ENCODE assay signal across 24 cellular contexts in the genomic region with DNA sequence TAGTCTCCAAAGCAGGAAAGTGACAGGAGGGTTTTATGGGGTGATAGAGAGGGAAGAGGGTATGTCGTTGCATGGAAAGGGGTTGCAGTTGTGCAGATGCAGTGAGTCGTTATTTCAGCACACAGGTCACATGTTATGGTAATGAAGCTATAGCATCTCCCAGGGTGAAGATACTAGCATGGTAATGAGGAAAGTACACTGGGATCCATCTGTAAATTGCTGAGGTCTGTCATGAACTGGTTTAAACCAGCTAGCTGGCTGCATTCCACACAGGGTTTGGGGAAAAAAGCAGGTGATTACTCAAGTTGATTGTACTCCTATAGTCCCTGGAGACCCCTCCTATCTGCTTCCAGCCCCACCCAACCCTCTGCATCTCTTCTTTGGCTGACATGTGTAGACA. TPM values are rescaled to one million over a fixed set of nuclear protein-coding genes. Genes with fewer than 3 reads are reported as not detected.
DNase-seq lines count a peak whose midpoint lies in the region; ATAC-seq, FAIRE-seq and TF ChIP-seq lines count a peak whose summit lies in the region.
"Had no signal": no experiment of that assay in that cellular context is flagged by ENCODE, and none has a peak within 500 bp of the region (broad histone marks: within the 10 kb centered on the region; RNA-seq: fewer than 3 reads in every experiment).

No MANE protein-coding gene starts in this region.

- H4K12ac ChIP-seq in trophoblast cell (ENCODE audit: low read depth, low read length): no peak overlapping the region

- H3K79me2 ChIP-seq in H1 (ENCODE audit: control insufficient read depth in 1 of 2, insufficient read depth in 2 of 2, low read length in 2 of 2): no peaks in the 10 kb centered on the region
- no peaks in the 10 kb centered on the region for H3K79me2 ChIP-seq in trophoblast cell (ENCODE audit: control insufficient read depth, insufficient read depth, low read length, poor library complexity)

- no peak for TF ChIP-seq RAD21 in H1 (IDR thresholded peaks at IDR 0.05 in 1 of 2, conservative IDR thresholded peaks at IDR 0.05 in 1 of 2; ENCODE audit: low read depth in 2 of 2, low read length in 2 of 2)

- no peak for TF ChIP-seq EP300 in H1 (IDR thresholded peaks at IDR 0.05; ENCODE audit: borderline replicate concordance in 1 of 2, low read depth in 2 of 2, low read length in 2 of 2)

- H2BK5ac ChIP-seq in H1 (ENCODE audit: low read depth, low read length) (no peak overlapping the region), trophoblast cell (ENCODE audit: low read depth, low read length, poor library complexity) (no peak overlapping the region)

- H4K20me1 ChIP-seq in H1 (replicated peaks in 1 of 2; ENCODE audit: control insufficient read depth in 1 of 2, insufficient read depth in 2 of 2, low read length in 2 of 2): peaks cover 1 to 2% of the 10 kb centered on the region in 2 experiments

- H3K4me1 ChIP-seq in H1 (replicated peaks in 1 of 4; ENCODE audit: control insufficient read depth in 3 of 4, insufficient read depth in 4 of 4, low read length in 3 of 4) (peaks cover 0 to 7% (median under 1%) of the 10 kb centered on the region in 4 experiments; a peak in 2 of 7 replicates), trophoblast cell (ENCODE audit: control insufficient read depth in 1 of 2, insufficient read depth in 2 of 2, low read length in 2 of 2) (no peaks in the 10 kb centered on the region)
- H3K4me1 ChIP-seq in CD8-positive, alpha-beta memory T cell (ENCODE audit: insufficient read depth, low read length): no peaks in the 10 kb centered on the region
- H3K4me1 ChIP-seq: A549, BE2C, Caco-2, testis had no signal

- H3K18ac ChIP-seq in H1 (ENCODE audit: extremely low read depth, low read length) (no peak overlapping the region), trophoblast cell (ENCODE audit: low read length) (no peak overlapping the region)

- H3K23me2 ChIP-seq in H1 (ENCODE audit: low read depth, low read length): no peaks in the 10 kb centered on the region

- no peak for TF ChIP-seq CTCF in H1 (IDR thresholded peaks at IDR 0.05; ENCODE audit: control extremely low read depth in 1 of 3, insufficient read depth in 1 of 3, low read depth in 1 of 3, low read length in 3 of 3)

- WGBS in H1 (ENCODE audit: extremely low coverage in 1 of 2, insufficient coverage in 1 of 2, insufficient read length in 1 of 2, insufficient replicate concordance in 2 of 2, low coverage in 1 of 2, low lambda C conversion rate in 2 of 2, missing lambda C conversion rate in 1 of 2), 2 experiments: 89% methylated on average over 2 of the region's 2 CpGs; no CpG with 5 or more reads in 1 of the 2 experiments
- WGBS in trophoblast cell (ENCODE audit: extremely low coverage, insufficient coverage, insufficient read length): 100% methylated on average over 1 of the region's 2 CpGs

- H2AK5ac ChIP-seq in H1 (ENCODE audit: low read depth, low read length) (no peak overlapping the region), trophoblast cell (ENCODE audit: low read length) (no peak overlapping the region)

- H4K91ac ChIP-seq in H1 (replicated peaks; ENCODE audit: insufficient read length, low read length) (no peak overlapping the region), trophoblast cell (ENCODE audit: low read depth, low read length) (no peak overlapping the region)

- no peak overlapping the region for H2BK15ac ChIP-seq in H1 (ENCODE audit: low read length)

- no peak overlapping the region for H2AFZ ChIP-seq in H1 (ENCODE audit: low read length)
- no peak overlapping the region for H2AFZ ChIP-seq in trophoblast cell (ENCODE audit: insufficient read depth, low read length, poor library complexity)
- H2AFZ ChIP-seq: PC-9 had no signal

- H3K36me3 ChIP-seq in H1 (ENCODE audit: control insufficient read depth in 2 of 4, insufficient read depth in 4 of 4, low read length in 3 of 4) (peaks cover 8 to 59% (median 33%) of the 10 kb centered on the region in 4 experiments), trophoblast cell (ENCODE audit: control insufficient read depth in 1 of 2, insufficient read depth in 2 of 2, low read length in 2 of 2) (peaks cover 15 to 19% of the 10 kb centered on the region in 2 experiments)
- H3K36me3 ChIP-seq in CD8-positive, alpha-beta memory T cell (ENCODE audit: insufficient read depth, low read length): peaks cover 12% of the 10 kb centered on the region

- DNase-seq in activated CD4-positive, alpha-beta T cell treated with anti-CD3 and anti-CD28 coated beads for 36 hours: no peak
- no peak for DNase-seq in activated CD4-positive, alpha-beta T cell treated with anti-CD3 and anti-CD28 coated beads, Interleukin-2, amount 50 U/mL, for 1 hour
- peak; percentile 99 for DNase-seq in NCI-H2171 treated with DMSO at 0.1 percent for 48 hours (lab: John Stamatoyannopoulos, UW)
- no peak for DNase-seq in H1 (ENCODE audit: low read depth in 1 of 2, low spot score in 2 of 2)
- DNase-seq in trophoblast cell: no peak
- DNase-seq in CD8-positive, alpha-beta memory T cell: no peak
- no peak for DNase-seq in OCI-M1 (lab: John Stamatoyannopoulos, UW)
- DNase-seq: activated CD4-positive, alpha-beta memory T cell treated with anti-CD3 and anti-CD28 coated beads for 36 hours; activated naive CD4-positive, alpha-beta T cell treated with Interleukin-2 at 50 U/mL for 16 hours; BE2C; Caco-2; KBM-7; kidney; NCI-H1694 treated with DMSO at 0.1 percent for 48 hours; NCI-H510A; PC-9; T-helper 17 cell; testis had no signal

- no peak for ATAC-seq in activated CD4-positive, alpha-beta T cell treated with anti-CD3 and anti-CD28 coated beads for 36 hours
- ATAC-seq in HG03045 (IDR thresholded peaks at IDR 0.05; ENCODE audit: unreplicated experiment): no peak
- ATAC-seq: A549, sciatic nerve, T-helper 17 cell had no signal

- no peak overlapping the region for H3K4me3 Mint-ChIP-seq in activated CD4-positive, alpha-beta T cell treated with anti-CD3 and anti-CD28 coated beads for 36 hours
- no peak overlapping the region for H3K4me3 Mint-ChIP-seq in CD8-positive, alpha-beta memory T cell
- H3K4me3 Mint-ChIP-seq: activated CD4-positive, alpha-beta memory T cell treated with anti-CD3 and anti-CD28 coated beads for 36 hours; T-helper 17 cell had no signal

- no peaks in the 10 kb centered on the region for H3K4me1 Mint-ChIP-seq in activated CD4-positive, alpha-beta T cell treated with anti-CD3 and anti-CD28 coated beads for 36 hours
- peaks cover 0 to 7% (median 0%) of the 10 kb centered on the region in 3 donors for H3K4me1 Mint-ChIP-seq in CD8-positive, alpha-beta memory T cell

- TF ChIP-seq POLR2A in H1 (IDR thresholded peaks at IDR 0.05; ENCODE audit: control extremely low read depth in 1 of 2, low read depth in 2 of 2, low read length in 2 of 2): no peak

- no peaks in the 10 kb centered on the region for H3K27me3 ChIP-seq in H1 (replicated peaks in 1 of 4; ENCODE audit: control insufficient read depth in 3 of 4, extremely low read depth in 1 of 4, insufficient read depth in 3 of 4, low read length in 3 of 4)
- no peaks in the 10 kb centered on the region for H3K27me3 ChIP-seq in trophoblast cell (ENCODE audit: insufficient read depth, low read length)
- no peaks in the 10 kb centered on the region for H3K27me3 ChIP-seq in CD8-positive, alpha-beta memory T cell (ENCODE audit: insufficient read depth, low read length, poor library complexity, severe bottlenecking)
- H3K27me3 ChIP-seq: BE2C, testis had no signal

- H3K9me3 Mint-ChIP-seq in activated CD4-positive, alpha-beta T cell treated with anti-CD3 and anti-CD28 coated beads for 36 hours (ENCODE audit: low read depth): no peaks in the 10 kb centered on the region
- no peaks in the 10 kb centered on the region for H3K9me3 Mint-ChIP-seq in CD8-positive, alpha-beta memory T cell
- H3K9me3 Mint-ChIP-seq: activated CD4-positive, alpha-beta memory T cell treated with anti-CD3 and anti-CD28 coated beads for 36 hours had no signal

- peak overlapping the region; percentile 19 for H3K27ac Mint-ChIP-seq in activated CD4-positive, alpha-beta T cell treated with anti-CD3 and anti-CD28 coated beads for 36 hours
- peak overlapping the region in 4 of 8 donors; percentile 18 to 64 (median 42) for H3K27ac Mint-ChIP-seq in CD8-positive, alpha-beta memory T cell
- H3K27ac Mint-ChIP-seq: activated CD4-positive, alpha-beta memory T cell treated with anti-CD3 and anti-CD28 coated beads for 36 hours; T-helper 17 cell had no signal

- no peak overlapping the region for H4K8ac ChIP-seq in H1 (ENCODE audit: extremely low read depth, insufficient read depth, low read length)
- no peak overlapping the region for H4K8ac ChIP-seq in trophoblast cell (ENCODE audit: low read depth, low read length)

- H3K56ac ChIP-seq in H1 (replicated peaks; ENCODE audit: insufficient read length, low read depth, low read length): no peak overlapping the region

- H4K5ac ChIP-seq in H1 (ENCODE audit: insufficient read length, low read depth, low read length): no peak overlapping the region

- H2BK120ac ChIP-seq in H1 (replicated peaks; ENCODE audit: low read depth, low read length): no peak overlapping the region
- no peak overlapping the region for H2BK120ac ChIP-seq in trophoblast cell (ENCODE audit: insufficient read depth, low read length, poor library complexity)

- H3K27ac ChIP-seq in H1 (ENCODE audit: low read depth, low read length) (peak overlapping the region; percentile 15; the same call in 1 of the 2 replicates), trophoblast cell (ENCODE audit: low read depth, low read length) (no peak overlapping the region)
- H3K27ac ChIP-seq in CD8-positive, alpha-beta memory T cell (ENCODE audit: low read depth, low read length): no peak overlapping the region
- H3K27ac ChIP-seq: A549, epithelial cell of prostate, PC-9, testis had no signal

- POLR2A ChIA-PET in activated CD4-positive, alpha-beta T cell treated with anti-CD3 and anti-CD28 coated beads for 36 hours (lab: Charles Lee): no interaction called here
- POLR2A ChIA-PET in H1 (lab: Charles Lee; ENCODE audit: partially characterized antibody): no interaction called here
- POLR2A ChIA-PET in CD8-positive, alpha-beta memory T cell (lab: Charles Lee): no interaction called here

- FAIRE-seq in H1 (lab: Jason Lieb, UNC): no peak
- FAIRE-seq: A549, GM18507, kidney had no signal

- H3K4me3 ChIP-seq in H1 (ENCODE audit: extremely low read depth in 1 of 4, insufficient read depth in 2 of 4, low read depth in 3 of 4, low read length in 4 of 4) (no peak overlapping the region), trophoblast cell (ENCODE audit: low read depth, low read length) (peak overlapping the region; percentile 40)
- H3K4me3 ChIP-seq in CD8-positive, alpha-beta memory T cell (ENCODE audit: low read length): no peak overlapping the region
- H3K4me3 ChIP-seq: A549, lung, PC-9, testis had no signal

- H3K23ac ChIP-seq in H1 (ENCODE audit: insufficient read length): no peak overlapping the region
- H3K23ac ChIP-seq in trophoblast cell (ENCODE audit: low read length): no peak overlapping the region

- H3K9me3 ChIP-seq in H1 (ENCODE audit: insufficient read depth in 2 of 2, low read depth in 1 of 2, low read length in 1 of 2) (no peaks in the 10 kb centered on the region), trophoblast cell (ENCODE audit: insufficient read depth, low read depth, low read length) (no peaks in the 10 kb centered on the region)
- no peaks in the 10 kb centered on the region for H3K9me3 ChIP-seq in CD8-positive, alpha-beta memory T cell (ENCODE audit: low read length)
- H3K9me3 ChIP-seq: A549, BE2C, Caco-2, testis had no signal

- no peak overlapping the region for H2BK12ac ChIP-seq in H1 (ENCODE audit: low read depth, low read length)
- no peak overlapping the region for H2BK12ac ChIP-seq in trophoblast cell (ENCODE audit: low read length)

- H3K36me3 Mint-ChIP-seq in activated CD4-positive, alpha-beta T cell treated with anti-CD3 and anti-CD28 coated beads for 36 hours (ENCODE audit: low read depth): peaks cover 21% of the 10 kb centered on the region
- peaks cover 6 to 54% (median 16%) of the 10 kb centered on the region in 3 donors for H3K36me3 Mint-ChIP-seq in CD8-positive, alpha-beta memory T cell

- no peak overlapping the region for H2BK20ac ChIP-seq in H1 (ENCODE audit: low read length)

- CTCF ChIA-PET in activated CD4-positive, alpha-beta T cell treated with anti-CD3 and anti-CD28 coated beads for 36 hours (lab: Charles Lee): no interaction called here
- CTCF ChIA-PET in H1 (lab: Charles Lee; ENCODE audit: partially characterized antibody): no interaction called here
- CTCF ChIA-PET in CD8-positive, alpha-beta memory T cell (lab: Charles Lee): no interaction called here

- H3K14ac ChIP-seq in H1 (ENCODE audit: insufficient read length): no peak overlapping the region
- no peak overlapping the region for H3K14ac ChIP-seq in trophoblast cell (ENCODE audit: low read length)

- 0 out of 4 replicates have a peak overlapping the region, but pooled peaks of 1 of the 2 experiments have one; percentile 17 for H3K4me2 ChIP-seq in H1 (ENCODE audit: insufficient read depth in 1 of 2, low read depth in 2 of 2, low read length in 2 of 2)
- no peak overlapping the region for H3K4me2 ChIP-seq in trophoblast cell (ENCODE audit: low read length)
- H3K4me2 ChIP-seq: A549, PC-9 had no signal

- intact Hi-C loops in activated CD4-positive, alpha-beta T cell treated with anti-CD3 and anti-CD28 coated beads for 36 hours (cut with DNase I, micrococcal nuclease): loop anchor here in 1 of 2 experiments (10.0 kb wide), 1 partner anchor 58 kb away; no protein-coding TSS in a partner anchor

- H3K4ac ChIP-seq in H1 (replicated peaks; ENCODE audit: insufficient read length, low read depth, low read length): no peak overlapping the region
- H3K4ac ChIP-seq in trophoblast cell (ENCODE audit: low read depth, low read length): no peak overlapping the region

- no peaks in the 10 kb centered on the region; the same call in 1 of the 2 replicates for H3K79me1 ChIP-seq in H1 (ENCODE audit: low read depth, low read length)
- H3K79me1 ChIP-seq in trophoblast cell (ENCODE audit: low read length): no peaks in the 10 kb centered on the region

- no peaks in the 10 kb centered on the region for H3K27me3 Mint-ChIP-seq in activated CD4-positive, alpha-beta T cell treated with anti-CD3 and anti-CD28 coated beads for 36 hours
- H3K27me3 Mint-ChIP-seq in CD8-positive, alpha-beta memory T cell: no peaks in the 10 kb centered on the region
- H3K27me3 Mint-ChIP-seq: activated CD4-positive, alpha-beta memory T cell treated with anti-CD3 and anti-CD28 coated beads for 36 hours; T-helper 17 cell had no signal

- H3K9ac ChIP-seq in H1 (replicated peaks in 1 of 4; ENCODE audit: extremely low read depth in 1 of 4, low read depth in 3 of 4, low read length in 3 of 4): no peak overlapping the region
- peak overlapping the region; percentile 47 for H3K9ac ChIP-seq in trophoblast cell (ENCODE audit: low read length)

RNA-seq across cellular contexts. Expression of a gene that starts 11.7 kb away (rescaled TPM):
- total RNA-seq in activated CD4-positive, alpha-beta T cell treated with anti-CD3 and anti-CD28 coated beads for 36 hours: 10 to 100 TPM; 42.6 to 45.4 TPM
- 54.1 and 56.1 TPM in 2 replicates for total RNA-seq in H1 (2021; fragmentation: NEBNext Ultra II Directional; extraction: Animal tissue kit (Norgen Biotek cat#: 25700))
- 43.0 and 68.5 TPM in 2 replicates for polyA plus RNA-seq in H1 (2011; rRNA removed)
- polyA plus RNA-seq in H1 (2011; cell fraction: cytosol; rRNA removed): 49.8 TPM
- 71.5 TPM for polyA plus RNA-seq in H1 (2011; cell fraction: nucleus; rRNA removed)
- 45.5 to 64.3 TPM (median 57.5 TPM) in 4 replicates for polyA plus RNA-seq in H1 (2012, experiment 1 of 2)
- 7.1 TPM for polyA plus RNA-seq in H1 (2012, experiment 2 of 2)
- polyA plus RNA-seq in H1 (2013, experiment 1 of 2): 50.9 TPM
- polyA plus RNA-seq in H1 (2013, experiment 2 of 2): 47.3 TPM
- 39.3 and 46.3 TPM in 2 replicates for polyA minus RNA-seq in H1 (2011; rRNA and poly(A)+ RNA removed)
- polyA minus RNA-seq in H1 (2011; cell fraction: cytosol; rRNA and poly(A)+ RNA removed): 56.4 TPM
- polyA minus RNA-seq in H1 (2011; cell fraction: nucleus; rRNA and poly(A)+ RNA removed): 41.6 TPM
- polyA plus RNA-seq in trophoblast cell (2013): 29.7 and 35.4 TPM in 2 replicates
- total RNA-seq in CD8-positive, alpha-beta memory T cell: 10 to 100 TPM; 54.8 to 57.6 TPM
- polyA plus RNA-seq in CD8-positive, alpha-beta memory T cell: 69.6 TPM

RNA-seq across cellular contexts. Expression of a gene that starts 11.8 kb away (rescaled TPM):
- total RNA-seq in activated CD4-positive, alpha-beta T cell treated with anti-CD3 and anti-CD28 coated beads for 36 hours: 1 to 10 TPM; 5.4 to 7.2 TPM
- total RNA-seq in H1 (2021; fragmentation: NEBNext Ultra II Directional; extraction: Animal tissue kit (Norgen Biotek cat#: 25700)): 18.2 and 18.5 TPM in 2 replicates
- 1.8 and 3.2 TPM in 2 replicates for polyA plus RNA-seq in H1 (2011; rRNA removed)
- 4.4 TPM for polyA plus RNA-seq in H1 (2011; cell fraction: cytosol; rRNA removed)
- 2.7 TPM for polyA plus RNA-seq in H1 (2011; cell fraction: nucleus; rRNA removed)
- polyA plus RNA-seq in H1 (2012, experiment 1 of 2): 2.3 to 7.0 TPM (median 3.7 TPM) in 4 replicates
- polyA plus RNA-seq in H1 (2012, experiment 2 of 2): 0.59 TPM
- 7.8 TPM for polyA plus RNA-seq in H1 (2013, experiment 1 of 2)
- 6.7 TPM for polyA plus RNA-seq in H1 (2013, experiment 2 of 2)
- polyA minus RNA-seq in H1 (2011; rRNA and poly(A)+ RNA removed): 11.1 and 15.4 TPM in 2 replicates
- polyA minus RNA-seq in H1 (2011; cell fraction: cytosol; rRNA and poly(A)+ RNA removed): 3.7 TPM
- 30.1 TPM for polyA minus RNA-seq in H1 (2011; cell fraction: nucleus; rRNA and poly(A)+ RNA removed)
- 4.8 and 5.7 TPM in 2 replicates for polyA plus RNA-seq in trophoblast cell (2013)
- total RNA-seq in CD8-positive, alpha-beta memory T cell: 1 to 10 TPM; 6.9 to 7.5 TPM
- 2.8 TPM for polyA plus RNA-seq in CD8-positive, alpha-beta memory T cell

RNA-seq across cellular contexts. Expression of a gene that starts 56.1 kb away (rescaled TPM):
- total RNA-seq in activated CD4-positive, alpha-beta T cell treated with anti-CD3 and anti-CD28 coated beads for 36 hours: 1 to 10 TPM; 2.0 to 2.6 TPM
- total RNA-seq in H1 (2021; fragmentation: NEBNext Ultra II Directional; extraction: Animal tissue kit (Norgen Biotek cat#: 25700)): 57.1 and 60.8 TPM in 2 replicates
- polyA plus RNA-seq in H1 (2011; rRNA removed): 21.3 and 47.0 TPM in 2 replicates
- 50.1 TPM for polyA plus RNA-seq in H1 (2011; cell fraction: cytosol; rRNA removed)
- polyA plus RNA-seq in H1 (2011; cell fraction: nucleus; rRNA removed): 37.8 TPM
- polyA plus RNA-seq in H1 (2012, experiment 1 of 2): 53.3 to 79.2 TPM (median 64.4 TPM) in 4 replicates
- polyA plus RNA-seq in H1 (2012, experiment 2 of 2): 12.0 TPM
- 42.1 TPM for polyA plus RNA-seq in H1 (2013, experiment 1 of 2)
- polyA plus RNA-seq in H1 (2013, experiment 2 of 2): 37.6 TPM
- 59.8 and 114 TPM in 2 replicates for polyA minus RNA-seq in H1 (2011; rRNA and poly(A)+ RNA removed)
- 38.2 TPM for polyA minus RNA-seq in H1 (2011; cell fraction: cytosol; rRNA and poly(A)+ RNA removed)
- 102 TPM for polyA minus RNA-seq in H1 (2011; cell fraction: nucleus; rRNA and poly(A)+ RNA removed)
- 16.0 and 16.8 TPM in 2 replicates for polyA plus RNA-seq in trophoblast cell (2013)
- total RNA-seq in CD8-positive, alpha-beta memory T cell: under 1 TPM in 1 of 2 experiments, not detected in 1; 0.33 TPM
- not detected for polyA plus RNA-seq in CD8-positive, alpha-beta memory T cell

Comparison
In these comparisons a context has a peak if more than half of its experiments do, and no peak if none do; other contexts are left out.
1. RNA of a gene that starts 56.1 kb away (total RNA-seq): 57.1 to 60.8 TPM in H1; 2.0 to 2.6 TPM in activated CD4-positive, alpha-beta T cell treated with anti-CD3 and anti-CD28 coated beads for 36 hours and 0.33 TPM in CD8-positive, alpha-beta memory T cell; every median in the first group is over 10 times any median in the second.